ENCODE assay signal across 30 cellular contexts in genomic region chr18:31750259-31750658, GRCh38. TPM values are rescaled to one million over a fixed set of nuclear protein-coding genes. Genes with fewer than 3 reads are reported as not detected.
"Had no signal": no experiment of that assay in that cellular context is flagged by ENCODE, and none has a peak within 500 bp of the region (broad histone marks: within the 10 kb centered on the region; RNA-seq: fewer than 3 reads in every experiment).

No MANE protein-coding gene starts in this region.

- DNase-seq: colonic mucosa; effector CD8-positive, alpha-beta T cell; endodermal cell; foreskin fibroblast; gastrocnemius medialis; head of caudate nucleus; left cardiac atrium; left lung; mesenchymal stem cell; midbrain; naive thymus-derived CD4-positive, alpha-beta T cell; nucleus accumbens; right cardiac atrium; spleen; stimulated activated CD4-positive, alpha-beta T cell treated with anti-CD3 and anti-CD28 coated beads, Interleukin-4, amount 100 ng/mL, for 4 hours; stimulated activated naive CD8-positive, alpha-beta T cell treated with anti-CD3 and anti-CD28 coated beads, Interleukin-15, Interleukin-2, amounts not matched to agents 100 U/mL and 50 U/mL, for 24 hours; substantia nigra; testis; tibial artery had no signal

- H3K9me3 ChIP-seq: colonic mucosa, gastrocnemius medialis, left lung, prostate gland, spleen, testis, tibial artery had no signal

- ATAC-seq: esophagus mucosa; left cardiac atrium; left lung; naive thymus-derived CD4-positive, alpha-beta T cell; right cardiac atrium; stimulated activated memory B cell treated with anti-CD40 and anti-IgM and Interleukin-4, amounts not matched to agents 10 μg/mL and 1 μg/mL and 100 μg/mL, for 72 hours; stimulated activated naive CD8-positive, alpha-beta T cell treated with anti-CD3 and anti-CD28 coated beads, Interleukin-15, Interleukin-2, amounts not matched to agents 100 U/mL and 50 U/mL, for 24 hours had no signal

- H3K27ac ChIP-seq: colonic mucosa, epithelial cell of prostate, gastrocnemius medialis, left lung, prostate gland, skin epidermis, spleen, testis, tibial artery had no signal

- H3K36me3 ChIP-seq: colonic mucosa, gastrocnemius medialis, left lung, prostate gland, spleen, tibial artery had no signal

- H3K4me1 ChIP-seq: colonic mucosa, left lung, prostate gland, spleen, testis, tibial artery had no signal

- H3K27me3 ChIP-seq: colonic mucosa, gastrocnemius medialis, left lung, spleen, testis, tibial artery had no signal

- H3K4me3 ChIP-seq: colonic mucosa, gastrocnemius medialis, left lung, prostate gland, skin epidermis, spleen, testis, tibial artery had no signal

RNA-seq across cellular contexts. Expression of gene SLC25A52, which starts 10.4 kb away (rescaled TPM):
- total RNA-seq: colonic mucosa; esophagus mucosa; gastrocnemius medialis; glomerular endothelial cell; kidney epithelial cell; left cardiac atrium; left lung; lower leg skin; lung microvascular endothelial cell; naive thymus-derived CD4-positive, alpha-beta T cell; osteocyte had no signal
- polyA plus RNA-seq: naive thymus-derived CD4-positive, alpha-beta T cell; urinary bladder had no signal
